ENCODE assay signal across 11 cellular contexts in genomic region chr17:2689411-2690164, GRCh38. TPM values are rescaled to one million over a fixed set of nuclear protein-coding genes. Genes with fewer than 3 reads are reported as not detected.
DNase-seq lines count a peak whose midpoint lies in the region; ATAC-seq and TF ChIP-seq lines count a peak whose summit lies in the region.
"Had no signal": no experiment of that assay in that cellular context is flagged by ENCODE, and none has a peak within 500 bp of the region (broad histone marks: within the 10 kb centered on the region; RNA-seq: fewer than 3 reads in every experiment).

No MANE protein-coding gene starts in this region.

- H3K4me3 Mint-ChIP-seq in CD4-positive, alpha-beta memory T cell, result peak overlapping the region in 6 of 8 donors; percentile 22 to 64 (median 42)
- H3K4me3 Mint-ChIP-seq in nephron, result no peak overlapping the region

- H3K27ac Mint-ChIP-seq in CD4-positive, alpha-beta memory T cell, result peak overlapping the region in 6 of 7 donors; percentile 64 to 88 (median 80)
- peak overlapping the region in 2 of 3 experiments; percentile 50 to 79 for H3K27ac Mint-ChIP-seq in nephron

- no peaks in the 10 kb centered on the region for H3K9me3 Mint-ChIP-seq in CD4-positive, alpha-beta memory T cell
- H3K9me3 Mint-ChIP-seq in nephron, result no peaks in the 10 kb centered on the region

- ATAC-seq in GM21381 (IDR thresholded peaks at IDR 0.05; ENCODE audit: unreplicated experiment), result no peak
- no peak for ATAC-seq in GM18502 (IDR thresholded peaks at IDR 0.05; ENCODE audit: poor library complexity, unreplicated experiment)

- intact Hi-C loops in CD4-positive, alpha-beta memory T cell (cut with micrococcal nuclease), result no loop called here

- POLR2A ChIA-PET in CD4-positive, alpha-beta memory T cell (lab: Charles Lee; ENCODE audit: partially characterized antibody), result interaction anchor here (0.6 kb wide), 1 partner anchor 20 kb away, joined by 3 read pairs; no protein-coding TSS in a partner anchor

- H3K27ac ChIP-seq in CD4-positive, alpha-beta memory T cell (ENCODE audit: low read depth, low read length), result no peak overlapping the region
- peak overlapping the region; percentile 41; the same call in 1 of the 2 replicates for H3K27ac ChIP-seq in HUES64 (ENCODE audit: low read depth, low read length)
- H3K27ac ChIP-seq in tibial nerve, result no peak overlapping the region

- no peak for TF ChIP-seq EP300 in tibial nerve (IDR thresholded peaks at IDR 0.05)

- H3K27me3 Mint-ChIP-seq in CD4-positive, alpha-beta memory T cell, result no peaks in the 10 kb centered on the region
- no peaks in the 10 kb centered on the region for H3K27me3 Mint-ChIP-seq in nephron (ENCODE audit: low read depth)

- peaks cover 4 to 6% of the 10 kb centered on the region in 2 donors for H3K36me3 Mint-ChIP-seq in CD4-positive, alpha-beta memory T cell
- no peaks in the 10 kb centered on the region for H3K36me3 Mint-ChIP-seq in nephron (ENCODE audit: low read depth)

- WGBS in HUES64, result 89% methylated on average over 40 of the region's 40 CpGs
- WGBS in tibial nerve, 2 donors, result 62 to 68% methylated on average over 13 to 37 of the region's 40 CpGs

- H3K4me3 ChIP-seq in CD4-positive, alpha-beta memory T cell (ENCODE audit: low read length in 2 of 2), result no peak overlapping the region
- H3K4me3 ChIP-seq in HUES64 (ENCODE audit: low read length) (no peak overlapping the region), tibial nerve (no peak overlapping the region)

- H3K4me1 ChIP-seq in CD4-positive, alpha-beta memory T cell (ENCODE audit: insufficient read depth, low read length), result peaks cover 14% of the 10 kb centered on the region
- H3K4me1 ChIP-seq in HUES64 (ENCODE audit: insufficient read depth, low read length) (no peaks in the 10 kb centered on the region), tibial nerve (peaks cover 0 to 37% (median 6%) of the 10 kb centered on the region in 4 donors)

- no peak for TF ChIP-seq POLR2A in tibial nerve (IDR thresholded peaks at IDR 0.05)

- CTCF ChIA-PET in CD4-positive, alpha-beta memory T cell (lab: Charles Lee; ENCODE audit: partially characterized antibody), result no interaction called here

- no peaks in the 10 kb centered on the region for H3K27me3 ChIP-seq in CD4-positive, alpha-beta memory T cell (ENCODE audit: insufficient read depth, low read length)
- H3K27me3 ChIP-seq in HUES64 (ENCODE audit: insufficient read depth, low read length) (no peaks in the 10 kb centered on the region), tibial nerve (no peaks in the 10 kb centered on the region)

- H3K9me3 ChIP-seq in CD4-positive, alpha-beta memory T cell (ENCODE audit: control insufficient read depth in 1 of 2, low read length in 2 of 2), result no peaks in the 10 kb centered on the region
- no peaks in the 10 kb centered on the region for H3K9me3 ChIP-seq in HUES64 (ENCODE audit: insufficient read depth, low read depth, low read length)
- H3K9me3 ChIP-seq in tibial nerve, result no peaks in the 10 kb centered on the region

- H3K36me3 ChIP-seq in CD4-positive, alpha-beta memory T cell (ENCODE audit: insufficient read depth, low read length), result no peaks in the 10 kb centered on the region
- H3K36me3 ChIP-seq in HUES64 (ENCODE audit: insufficient read depth, low read length) (peaks cover 37% of the 10 kb centered on the region), tibial nerve (peaks cover 0 to 63% (median 22%) of the 10 kb centered on the region in 3 donors)

- DNase-seq in CD4-positive, alpha-beta memory T cell, result peak; percentile 40 to 59 (median 50)
- DNase-seq in ecto neural progenitor cell (ENCODE audit: low spot score) (peak; percentile 42), NCI-H1048 (lab: John Stamatoyannopoulos, UW) (no peak), tibial nerve (ENCODE audit: low spot score in 2 of 2) (no peak)
- DNase-seq: GF-D8, hippocampal formation had no signal

- peaks cover 6 to 21% (median 11%) of the 10 kb centered on the region in 4 donors for H3K4me1 Mint-ChIP-seq in CD4-positive, alpha-beta memory T cell
- peaks cover 4% of the 10 kb centered on the region for H3K4me1 Mint-ChIP-seq in nephron

- H3K9ac ChIP-seq in HUES64 (ENCODE audit: low read depth, low read length), result no peak overlapping the region
- H3K9ac ChIP-seq: parathyroid adenoma had no signal

- TF ChIP-seq CTCF in nephron (IDR thresholded peaks at IDR 0.05; ENCODE audit: unreplicated experiment in 3 of 3), result no peak
- no peak for TF ChIP-seq CTCF in tibial nerve (IDR thresholded peaks at IDR 0.05)

RNA-seq across cellular contexts. Expression of gene CLUH, which starts 22.0 kb away (rescaled TPM):
- total RNA-seq in CD4-positive, alpha-beta memory T cell, result 10 to 100 TPM; 43.5 to 44.1 TPM
- 10 to 100 TPM in 1 of 2 donors, 1 to 10 TPM in 1; 5.5 to 14.7 TPM for polyA plus RNA-seq in CD4-positive, alpha-beta memory T cell
- polyA plus RNA-seq in HUES64 (2013, experiment 1 of 2), result 41.0 TPM
- 41.9 TPM for polyA plus RNA-seq in HUES64 (2013, experiment 2 of 2)
- total RNA-seq in tibial nerve, result 100 to 1,000 TPM in 1 of 4 donors, 10 to 100 TPM in 3; 45.4 to 118 (median 56.1) TPM

RNA-seq across cellular contexts. Expression of gene CCDC92B, which starts 59.9 kb away (rescaled TPM):
- under 1 TPM; 0.32 to 0.47 TPM for total RNA-seq in CD4-positive, alpha-beta memory T cell
- not detected for polyA plus RNA-seq in CD4-positive, alpha-beta memory T cell
- polyA plus RNA-seq in HUES64 (2013, experiment 1 of 2), result 3.3 TPM
- 4.2 TPM for polyA plus RNA-seq in HUES64 (2013, experiment 2 of 2)
- under 1 TPM in 1 of 4 donors, not detected in 3; 0.30 TPM for total RNA-seq in tibial nerve

Comparison
In these comparisons a context has a peak if more than half of its experiments do, and no peak if none do; other contexts are left out.
1. DNase-seq: peak in CD4-positive, alpha-beta memory T cell (5 of 5) and ecto neural progenitor cell (single experiment); none in NCI-H1048 (single experiment) and tibial nerve (0 of 2).
2. H3K4me3 Mint-ChIP-seq: peak in CD4-positive, alpha-beta memory T cell (6 of 8); none in nephron (0 of 3).